33 cellular contexts compared by ENCODE assay signal in genomic region chr17:76989519-76989918, GRCh38.
"Had no signal": no experiment of that assay in that cellular context is flagged by ENCODE, and none has a peak within 500 bp of the region (broad histone marks: within the 10 kb centered on the region; RNA-seq: fewer than 3 reads in every experiment).

No MANE protein-coding gene starts in this region.

- FAIRE-seq: bronchial epithelial cell had no signal

- H3K4me3 ChIP-seq: MG63, Peyer's patch had no signal

- DNase-seq: activated CD4-positive, alpha-beta T cell treated with anti-CD3 and anti-CD28 coated beads for 36 hours; activated CD4-positive, alpha-beta T cell treated with anti-CD3 and anti-CD28 coated beads, Interleukin-2, amount 10 ng/mL, durations not matched to agents 7 days and 5 days; activated CD4-positive, alpha-beta T cell treated with anti-CD3 and anti-CD28 coated beads, Interleukin-2, amount 50 U/mL, for 48 hours; activated CD8-positive, alpha-beta T cell treated with anti-CD3 and anti-CD28 coated beads, Interleukin-2, amount 10 ng/mL, durations not matched to agents 7 days and 5 days; activated naive CD4-positive, alpha-beta T cell treated with anti-CD3 and anti-CD28 coated beads, Interleukin-2, amount 10 ng/mL, durations not matched to agents 7 days and 5 days; activated naive CD8-positive, alpha-beta T cell treated with anti-CD3 and anti-CD28 coated beads, Interleukin-2, amount 50 U/mL, for 24 hours; activated T-cell treated with anti-CD3 and anti-CD28 coated beads, Interleukin-2, amount 50 U/mL, for 4 hours; anterior cingulate cortex; central memory CD4-positive, alpha-beta T cell; Kasumi-1; MG63; NCI-H1048; NCI-H1105 treated with DMSO at 0.1 percent for 48 hours; NCI-H1436; NCI-H1694; NCI-H1930; NCI-H2081 treated with DMSO at 0.1 percent for 48 hours; NCI-H226; NCI-H446 treated with DMSO at 0.1 percent for 48 hours; NCI-H524; NCI-H69; PC-3; Peyer's patch; RPMI8226; SW 1271; T-helper 1 cell; T1000 had no signal

- H3K9me3 ChIP-seq: MG63, Peyer's patch had no signal

- H3K36me3 ChIP-seq: MG63, Peyer's patch had no signal

- H3K27me3 Mint-ChIP-seq: activated CD4-positive, alpha-beta T cell treated with anti-CD3 and anti-CD28 coated beads for 36 hours; activated CD4-positive, alpha-beta T cell treated with anti-CD3 and anti-CD28 coated beads, Interleukin-2, amount 10 ng/mL, durations not matched to agents 7 days and 5 days; activated naive CD8-positive, alpha-beta T cell; activated naive CD8-positive, alpha-beta T cell treated with anti-CD3 and anti-CD28 coated beads, Interleukin-2, amount 50 U/mL, for 24 hours; brain had no signal

- H3K9me3 Mint-ChIP-seq: activated CD4-positive, alpha-beta T cell treated with anti-CD3 and anti-CD28 coated beads, Interleukin-2, amount 10 ng/mL, durations not matched to agents 7 days and 5 days; activated naive CD4-positive, alpha-beta T cell treated with anti-CD3 and anti-CD28 coated beads, Interleukin-2, amount 10 ng/mL, durations not matched to agents 7 days and 5 days; activated naive CD8-positive, alpha-beta T cell treated with anti-CD3 and anti-CD28 coated beads, Interleukin-2, amount 50 U/mL, for 24 hours; activated T-cell treated with anti-CD3 and anti-CD28 coated beads, Interleukin-2, amount 50 U/mL, for 4 hours; activated T-helper 1 cell treated with anti-CD3 and anti-CD28 coated beads, Interleukin-12 subunit alpha, Interleukin-12 subunit beta, Interleukin-2, Interleukin-4 antibody, amounts not matched to agents 30 ng/mL and 10 ng/mL and 1 ng/mL, durations not matched to agents 14 hours and 24 hours and 36 hours; brain; WTC11 had no signal

- H3K27ac ChIP-seq: Peyer's patch had no signal

- H3K27ac Mint-ChIP-seq: activated CD4-positive, alpha-beta T cell treated with anti-CD3 and anti-CD28 coated beads for 36 hours; activated CD8-positive, alpha-beta T cell treated with anti-CD3 and anti-CD28 coated beads, Interleukin-2, amount 10 ng/mL, durations not matched to agents 7 days and 5 days; activated naive CD4-positive, alpha-beta T cell treated with anti-CD3 and anti-CD28 coated beads, Interleukin-2, amount 10 ng/mL, durations not matched to agents 7 days and 5 days; activated naive CD8-positive, alpha-beta T cell; activated naive CD8-positive, alpha-beta T cell treated with anti-CD3 and anti-CD28 coated beads, Interleukin-2, amount 50 U/mL, for 24 hours; activated T-helper 1 cell treated with anti-CD3 and anti-CD28 coated beads, Interleukin-12 subunit alpha, Interleukin-12 subunit beta, Interleukin-2, Interleukin-4 antibody, amounts not matched to agents 30 ng/mL and 10 ng/mL and 1 ng/mL, durations not matched to agents 14 hours and 24 hours and 36 hours; WTC11 had no signal

- H3K4me1 ChIP-seq: Peyer's patch had no signal

- ATAC-seq: activated CD4-positive, alpha-beta T cell treated with anti-CD3 and anti-CD28 coated beads for 36 hours; activated CD4-positive, CD25-positive, alpha-beta regulatory T cell treated with anti-CD3 and anti-CD28 coated beads, Interleukin-2, amount 50 U/mL, for 24 hours; activated CD8-positive, alpha-beta T cell treated with anti-CD3 and anti-CD28 coated beads, Interleukin-2, amount 10 ng/mL, durations not matched to agents 7 days and 5 days; activated naive CD8-positive, alpha-beta T cell treated with anti-CD3 and anti-CD28 coated beads, Interleukin-2, amount 50 U/mL, for 24 hours; activated T-cell treated with anti-CD3 and anti-CD28 coated beads, Interleukin-2, amount 50 U/mL, for 4 hours; PC-3; WTC11 had no signal

- H3K4me3 Mint-ChIP-seq: activated CD4-positive, alpha-beta T cell treated with anti-CD3 and anti-CD28 coated beads for 36 hours; activated CD4-positive, alpha-beta T cell treated with anti-CD3 and anti-CD28 coated beads, Interleukin-2, amount 10 ng/mL, durations not matched to agents 7 days and 5 days; activated CD8-positive, alpha-beta T cell treated with anti-CD3 and anti-CD28 coated beads, Interleukin-2, amount 10 ng/mL, durations not matched to agents 7 days and 5 days; activated naive CD4-positive, alpha-beta T cell treated with anti-CD3 and anti-CD28 coated beads, Interleukin-2, amount 10 ng/mL, durations not matched to agents 7 days and 5 days; activated naive CD8-positive, alpha-beta T cell; activated naive CD8-positive, alpha-beta T cell treated with anti-CD3 and anti-CD28 coated beads, Interleukin-2, amount 50 U/mL, for 24 hours; activated T-cell treated with anti-CD3 and anti-CD28 coated beads, Interleukin-2, amount 50 U/mL, for 4 hours; activated T-helper 1 cell treated with anti-CD3 and anti-CD28 coated beads, Interleukin-12 subunit alpha, Interleukin-12 subunit beta, Interleukin-2, Interleukin-4 antibody, amounts not matched to agents 30 ng/mL and 10 ng/mL and 1 ng/mL, durations not matched to agents 14 hours and 24 hours and 36 hours; brain; WTC11 had no signal

- H3K36me3 Mint-ChIP-seq: activated naive CD4-positive, alpha-beta T cell treated with anti-CD3 and anti-CD28 coated beads, Interleukin-2, amount 10 ng/mL, durations not matched to agents 7 days and 5 days; activated naive CD8-positive, alpha-beta T cell; brain; WTC11 had no signal

- H3K27me3 ChIP-seq: Peyer's patch had no signal
